Comparison of ENCODE assay signal across 8 cellular contexts in the genomic region with DNA sequence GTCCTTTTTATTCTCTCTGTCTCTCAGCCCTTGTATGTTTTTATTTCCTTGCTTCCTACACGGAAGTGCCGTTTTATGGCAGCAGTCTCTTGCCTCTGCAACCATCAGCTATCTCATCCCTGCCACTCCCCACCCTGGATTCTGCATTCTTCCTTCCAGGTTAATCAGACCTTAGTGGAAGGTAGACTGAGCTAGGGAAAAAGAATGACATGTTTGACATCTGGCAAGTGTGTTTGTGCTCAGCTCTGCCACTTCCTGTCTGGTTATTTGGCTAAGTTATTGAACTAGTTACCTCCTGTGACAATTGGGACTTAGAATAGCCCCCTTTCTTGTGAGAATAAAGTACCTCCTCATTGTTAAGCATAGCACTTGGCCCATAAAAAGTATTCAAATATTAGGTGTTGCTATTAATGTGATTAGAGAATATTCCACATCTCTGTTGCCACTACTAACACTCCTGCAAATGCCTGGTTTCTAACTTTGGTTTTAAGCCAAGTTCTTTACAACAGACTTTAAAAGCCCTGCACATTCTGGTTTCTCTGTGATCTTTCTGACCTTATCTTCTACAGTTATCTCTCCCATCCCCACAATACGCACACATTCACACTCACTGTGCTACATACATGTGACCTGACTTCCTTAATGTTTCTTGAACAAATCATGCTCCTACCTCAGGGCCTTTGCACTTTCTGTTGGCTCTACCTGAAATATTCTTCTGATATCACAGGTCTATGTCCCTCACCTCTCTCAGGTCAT. TPM values are rescaled to one million over a fixed set of nuclear protein-coding genes. Genes with fewer than 3 reads are reported as not detected.
DNase-seq lines count a peak whose midpoint lies in the region; ATAC-seq, FAIRE-seq and TF ChIP-seq lines count a peak whose summit lies in the region.

No MANE protein-coding gene starts in this region.

- CTCF ChIA-PET in A673 (lab: Charles Lee) = interaction anchor here (1.3 kb wide), 1 partner anchor 325 kb away, joined by 3 read pairs; no protein-coding TSS in a partner anchor

- peak; percentile 40 for DNase-seq in GM12865 (ENCODE audit: low read depth)
- DNase-seq in kidney = no peak
- DNase-seq in DMS 273 (lab: John Stamatoyannopoulos, UW; ENCODE audit: unreplicated experiment) = no peak
- no peak for DNase-seq in A673 (ENCODE audit: low spot score)
- no peak for DNase-seq in HPDE6-E6E7 (ENCODE audit: extremely low spot score)

- peak overlapping the region; percentile 84 for H3K4me2 ChIP-seq in OCI-LY3 (ENCODE audit: low read length)

- no peak for TF ChIP-seq CTCF in GM12865 (IDR thresholded peaks at IDR 0.05; ENCODE audit: insufficient read depth, low read depth, low read length, missing control alignments)
- no peak for TF ChIP-seq CTCF in OCI-LY3 (IDR thresholded peaks at IDR 0.05; ENCODE audit: low read depth, low read length)
- no peak for TF ChIP-seq CTCF in kidney (IDR thresholded peaks at IDR 0.05; ENCODE audit: borderline replicate concordance, extremely low read depth, insufficient read depth)
- TF ChIP-seq CTCF in A673 (conservative IDR thresholded peaks at IDR 0.05; ENCODE audit: low read depth, low read length) = no peak

- peak overlapping the region; percentile 37 for H3K4me3 ChIP-seq in GM12865 (ENCODE audit: low read depth, low read length)
- H3K4me3 ChIP-seq in OCI-LY3 (ENCODE audit: low read length) = peak overlapping the region; percentile 69
- peak overlapping the region; percentile 32 to 60 for H3K4me3 ChIP-seq in kidney (ENCODE audit: low read length in 2 of 2)
- H3K4me3 ChIP-seq in A673 (ENCODE audit: low read depth, low read length, poor library complexity, severe bottlenecking) = no peak overlapping the region

- no TSS peak for BruUV-seq in A673 (replicated peaks; lab: Mats Ljungman, UMichigan)

- POLR2A ChIA-PET in A673 (lab: Charles Lee; ENCODE audit: low non-redundant PET) = no interaction called here

- H3K27ac ChIP-seq in OCI-LY3 (ENCODE audit: low read length) (peak overlapping the region; percentile 54), kidney (ENCODE audit: low read depth in 2 of 2, low read length in 2 of 2) (peak overlapping the region in 1 of 2 donors; percentile 52), A673 (ENCODE audit: low read depth, low read length, poor library complexity, severe bottlenecking) (no peak overlapping the region)

- H3K36me3 ChIP-seq in OCI-LY3 (replicated peaks; ENCODE audit: low read depth, low read length) = no peaks in the 10 kb centered on the region
- H3K36me3 ChIP-seq in kidney (ENCODE audit: control insufficient read depth in 1 of 2, insufficient read depth in 2 of 2, low read length in 2 of 2) = no peaks in the 10 kb centered on the region
- H3K36me3 ChIP-seq in A673 (ENCODE audit: insufficient read depth, low read length, poor library complexity, severe bottlenecking) = no peaks in the 10 kb centered on the region

- no peaks in the 10 kb centered on the region for H3K79me2 ChIP-seq in OCI-LY3 (ENCODE audit: low read length)

- H3K4me1 ChIP-seq in OCI-LY3 (ENCODE audit: low read length) (peaks cover 43% of the 10 kb centered on the region), kidney (ENCODE audit: control insufficient read depth in 1 of 2, insufficient read depth in 1 of 2, low read depth in 1 of 2, low read length in 2 of 2) (peaks cover under 1 to 6% of the 10 kb centered on the region in 2 donors), A673 (ENCODE audit: insufficient read depth, low read length, poor library complexity, severe bottlenecking) (no peaks in the 10 kb centered on the region)

- no peaks in the 10 kb centered on the region for H4K20me1 ChIP-seq in OCI-LY3 (ENCODE audit: insufficient read depth, low read length)

- FAIRE-seq in kidney (lab: Jason Lieb, UNC) = no peak

- peak; percentile 45 for ATAC-seq in GM21529 (IDR thresholded peaks at IDR 0.05; ENCODE audit: unreplicated experiment)
- no peak for ATAC-seq in HG02610 (IDR thresholded peaks at IDR 0.05; ENCODE audit: unreplicated experiment)

- intact Hi-C loops in kidney (cut with DNase I) (no loop called here), A673 (cut with micrococcal nuclease; ENCODE audit: unreplicated experiment) (no loop called here)

- peak overlapping the region; percentile 99 for H2AFZ ChIP-seq in OCI-LY3 (ENCODE audit: low read depth, low read length)

- H3K9ac ChIP-seq in OCI-LY3 (ENCODE audit: low read length) (peak overlapping the region; percentile 71), kidney (ENCODE audit: low read length in 2 of 2) (peak overlapping the region; percentile 2 to 20)

- H3K9me3 ChIP-seq in OCI-LY3 (ENCODE audit: insufficient read depth, low read length) = no peaks in the 10 kb centered on the region
- no peaks in the 10 kb centered on the region for H3K9me3 ChIP-seq in kidney (ENCODE audit: control insufficient read depth in 1 of 2, low read length in 2 of 2)
- H3K9me3 ChIP-seq in A673 (ENCODE audit: low read depth, low read length, poor library complexity, severe bottlenecking) = no peaks in the 10 kb centered on the region

- H3K27me3 ChIP-seq in OCI-LY3 (ENCODE audit: low read depth, low read length) (no peaks in the 10 kb centered on the region), A673 (replicated peaks; ENCODE audit: insufficient read depth, low read depth, low read length, poor library complexity) (no peaks in the 10 kb centered on the region)

RNA-seq across cellular contexts. Expression of a gene that starts 10.8 kb away (rescaled TPM):
- total RNA-seq in kidney (30.2 TPM), A673 (2021) (14.7 and 16.4 TPM in 2 replicates)
- 15.2 TPM for polyA plus RNA-seq in kidney (ENCODE audit: insufficient read depth, low read depth, low replicate concordance)
